ENCODE assay signal across 6 cellular contexts in genomic region chr3:62531981-62532380, GRCh38.
"Had no signal": no experiment of that assay in that cellular context is flagged by ENCODE, and none has a peak within 500 bp of the region (broad histone marks: within the 10 kb centered on the region; RNA-seq: fewer than 3 reads in every experiment).

No MANE protein-coding gene starts in this region.

- H3K9me3 Mint-ChIP-seq: GM23338, HFFc6 had no signal

- H3K4me3 ChIP-seq: GM23338, HAP-1, K562 had no signal

- H3K9me3 ChIP-seq: HAP-1 had no signal

- H3K4me1 ChIP-seq: HAP-1 had no signal

- ATAC-seq: HCT116, K562 had no signal

- H3K4me3 Mint-ChIP-seq: GM23338, HFFc6 had no signal

- DNase-seq: HFFc6, IMR-90 had no signal

- H3K27ac Mint-ChIP-seq: GM23338, HFFc6 had no signal

- H3K36me3 ChIP-seq: HAP-1 had no signal

- H2AFZ ChIP-seq: GM23338 had no signal
